10 cellular contexts compared by ENCODE assay signal in genomic region chr3:179961081-179962078, GRCh38.
DNase-seq lines count a peak whose midpoint lies in the region; ATAC-seq and TF ChIP-seq lines count a peak whose summit lies in the region.
"Had no signal": no experiment of that assay in that cellular context is flagged by ENCODE, and none has a peak within 500 bp of the region (broad histone marks: within the 10 kb centered on the region; RNA-seq: fewer than 3 reads in every experiment).

No MANE protein-coding gene starts in this region.

- peaks cover 28% of the 10 kb centered on the region for H3K27me3 Mint-ChIP-seq in activated CD4-positive, alpha-beta T cell treated with anti-CD3 and anti-CD28 coated beads, Interleukin-2, amount 10 ng/mL, durations not matched to agents 7 days and 5 days

- no peak overlapping the region for H3K27ac Mint-ChIP-seq in activated CD4-positive, alpha-beta T cell treated with anti-CD3 and anti-CD28 coated beads, Interleukin-2, amount 10 ng/mL, durations not matched to agents 7 days and 5 days

- DNase-seq in DMS53 (lab: John Stamatoyannopoulos, UW) (peak; percentile 58), NCI-H510A treated with DMSO at 0.1 percent for 48 hours (lab: John Stamatoyannopoulos, UW) (peak; percentile 86), NCI-H1048 (lab: John Stamatoyannopoulos, UW) (no peak), lower leg skin (ENCODE audit: low spot score in 2 of 2) (no peak)
- DNase-seq in activated CD4-positive, alpha-beta T cell treated with anti-CD3 and anti-CD28 coated beads for 4 hours = no peak
- no peak for DNase-seq in activated CD4-positive, alpha-beta T cell treated with anti-CD3 and anti-CD28 coated beads, Interleukin-2, amount 10 ng/mL, durations not matched to agents 7 days and 5 days

- TF ChIP-seq CTCF in lower leg skin (IDR thresholded peaks at IDR 0.05) = no peak

- H3K9me3 Mint-ChIP-seq in activated CD4-positive, alpha-beta T cell treated with anti-CD3 and anti-CD28 coated beads, Interleukin-2, amount 10 ng/mL, durations not matched to agents 7 days and 5 days = peaks cover 3% of the 10 kb centered on the region

- no peaks in the 10 kb centered on the region for H3K36me3 Mint-ChIP-seq in activated CD4-positive, alpha-beta T cell treated with anti-CD3 and anti-CD28 coated beads, Interleukin-2, amount 10 ng/mL, durations not matched to agents 7 days and 5 days (ENCODE audit: low read depth)

- peak; percentile 75 for ATAC-seq in GM19397 (IDR thresholded peaks at IDR 0.05; ENCODE audit: unreplicated experiment)
- ATAC-seq in HG03064 (IDR thresholded peaks at IDR 0.05; ENCODE audit: low read depth, unreplicated experiment) = peak; percentile 70

- no peak overlapping the region for H3K4me3 ChIP-seq in lower leg skin (ENCODE audit: low read depth, poor library complexity, severe bottlenecking)
- H3K4me3 ChIP-seq: lung, SJCRH30 had no signal

- intact Hi-C loops in lower leg skin (cut with DNase I; ENCODE audit: low total_unique reads) = no loop called here

- POLR2A ChIA-PET in activated CD4-positive, alpha-beta T cell treated with anti-CD3 and anti-CD28 coated beads, Interleukin-2, amount 10 ng/mL, durations not matched to agents 7 days and 5 days (lab: Charles Lee) = no interaction called here

- TF ChIP-seq POLR2A in lower leg skin (IDR thresholded peaks at IDR 0.05) = no peak

- 77 to 82% methylated on average over 11 of the region's 11 CpGs for WGBS in lower leg skin, 2 donors

- no peak overlapping the region for H3K4me3 Mint-ChIP-seq in activated CD4-positive, alpha-beta T cell treated with anti-CD3 and anti-CD28 coated beads, Interleukin-2, amount 10 ng/mL, durations not matched to agents 7 days and 5 days

- CTCF ChIA-PET in activated CD4-positive, alpha-beta T cell treated with anti-CD3 and anti-CD28 coated beads, Interleukin-2, amount 10 ng/mL, durations not matched to agents 7 days and 5 days (lab: Charles Lee) = interaction anchor here (1.1 to 2.1 kb wide), 3 partner anchors 12 to 33 kb away, joined by 3 to 4 read pairs (median 4); no protein-coding TSS in a partner anchor

- H3K4me1 Mint-ChIP-seq in activated CD4-positive, alpha-beta T cell treated with anti-CD3 and anti-CD28 coated beads, Interleukin-2, amount 10 ng/mL, durations not matched to agents 7 days and 5 days = peaks cover 18% of the 10 kb centered on the region

Comparison
In these comparisons a context has a peak if more than half of its experiments do, and no peak if none do; other contexts are left out.
1. DNase-seq: peak in DMS53 (single experiment) and NCI-H510A treated with DMSO at 0.1 percent for 48 hours (single experiment); none in NCI-H1048 (single experiment), lower leg skin (0 of 2), activated CD4-positive, alpha-beta T cell treated with anti-CD3 and anti-CD28 coated beads for 4 hours (0 of 2) and activated CD4-positive, alpha-beta T cell treated with anti-CD3 and anti-CD28 coated beads, Interleukin-2, amount 10 ng/mL, durations not matched to agents 7 days and 5 days (single experiment).